Comparison of ENCODE assay signal across 8 cellular contexts in genomic region chr22:17159504-17159951, GRCh38. TPM values are rescaled to one million over a fixed set of nuclear protein-coding genes. Genes with fewer than 3 reads are reported as not detected.
DNase-seq lines count a peak whose midpoint lies in the region; ATAC-seq and TF ChIP-seq lines count a peak whose summit lies in the region.

No MANE protein-coding gene starts in this region.

- DNase-seq in GM12865 (ENCODE audit: low read depth) (peak; percentile 61), NCI-H2171 treated with DMSO at 0.1 percent for 48 hours (lab: John Stamatoyannopoulos, UW) (peak; percentile 49), fibroblast of peridontal ligament (ENCODE audit: extremely low read depth) (peak; percentile 34), neuronal stem cell (ENCODE audit: low spot score) (no peak), testis (peak; percentile 71), DMS114 treated with DMSO at 0.1 percent for 48 hours (lab: John Stamatoyannopoulos, UW; ENCODE audit: unreplicated experiment) (no peak)
- peak; percentile 82 for DNase-seq in activated T-cell treated with anti-CD3 and anti-CD28 coated beads, Interleukin-2, amount 50 U/mL, for 24 hours

- no peak overlapping the region for H4K91ac ChIP-seq in neuronal stem cell (ENCODE audit: low read depth, low read length, poor library complexity)

- peak overlapping the region; percentile 82 for H3K4me2 ChIP-seq in neuronal stem cell (ENCODE audit: insufficient read depth, low read length, poor library complexity, severe bottlenecking)

- no peak overlapping the region for H2BK5ac ChIP-seq in neuronal stem cell (ENCODE audit: low read length)

- H3K9me3 ChIP-seq in neuronal stem cell (replicated peaks in 1 of 2; ENCODE audit: control insufficient read depth in 2 of 2, insufficient read depth in 1 of 2, low read depth in 1 of 2, low read length in 2 of 2) (no peaks in the 10 kb centered on the region), testis (no peaks in the 10 kb centered on the region)

- WGBS in neuronal stem cell (ENCODE audit: extremely low coverage in 2 of 2, insufficient read length in 2 of 2, insufficient replicate concordance in 1 of 2), 2 donors: no CpG with 5 or more reads among the region's 35 CpGs
- WGBS in testis, 2 donors: 2 to 3% methylated on average over 17 to 34 of the region's 35 CpGs

- H3K4me3 ChIP-seq in GM12865 (ENCODE audit: low read depth, low read length) (peak overlapping the region; percentile 83), neuronal stem cell (ENCODE audit: low read length in 2 of 2) (peak overlapping the region; percentile 69 to 87), testis (peak overlapping the region; percentile 78 to 91)

- peaks cover 38% of the 10 kb centered on the region for H3K4me1 Mint-ChIP-seq in activated T-cell treated with anti-CD3 and anti-CD28 coated beads, Interleukin-2, amount 50 U/mL, for 24 hours (ENCODE audit: low read depth)

- no peak for TF ChIP-seq POLR2A in testis (IDR thresholded peaks at IDR 0.05)

- peak overlapping the region; percentile 92 for H2AK5ac ChIP-seq in neuronal stem cell (ENCODE audit: low read depth, low read length)

- H3K9ac ChIP-seq in neuronal stem cell (ENCODE audit: low read depth, low read length, poor library complexity): peak overlapping the region; percentile 97

- H2AFZ ChIP-seq in neuronal stem cell (ENCODE audit: low read length): peak overlapping the region; percentile 99

- TF ChIP-seq CTCF in GM12865 (IDR thresholded peaks at IDR 0.05; ENCODE audit: insufficient read depth, low read depth, low read length, missing control alignments) (no peak), testis (IDR thresholded peaks at IDR 0.05) (no peak)

- no peak overlapping the region for H3K4ac ChIP-seq in neuronal stem cell (ENCODE audit: low read length)

- peak overlapping the region; percentile 98 for H3K18ac ChIP-seq in neuronal stem cell (ENCODE audit: low read length)

- no peak overlapping the region for H3K27ac ChIP-seq in neuronal stem cell (replicated peaks; ENCODE audit: low read length)
- peak overlapping the region; percentile 84 to 92 for H3K27ac ChIP-seq in testis

- peak overlapping the region; percentile 57 for H2BK120ac ChIP-seq in neuronal stem cell (ENCODE audit: low read depth, low read length)

- H3K27me3 ChIP-seq in neuronal stem cell (ENCODE audit: control insufficient read depth in 3 of 3, insufficient read depth in 3 of 3, low read depth in 1 of 3, low read length in 3 of 3) (no peaks in the 10 kb centered on the region), testis (no peaks in the 10 kb centered on the region)

- peak overlapping the region; percentile 96 for H3K23ac ChIP-seq in neuronal stem cell (ENCODE audit: low read depth, low read length, poor library complexity)

- peaks cover 4 to 5% of the 10 kb centered on the region in 2 donors for H3K4me1 ChIP-seq in neuronal stem cell (ENCODE audit: control insufficient read depth in 2 of 2, insufficient read depth in 1 of 2, low read depth in 1 of 2, low read length in 2 of 2)
- H3K4me1 ChIP-seq in testis: peaks cover 10% of the 10 kb centered on the region

- H3K27me3 Mint-ChIP-seq in activated T-cell treated with anti-CD3 and anti-CD28 coated beads, Interleukin-2, amount 50 U/mL, for 24 hours: no peaks in the 10 kb centered on the region

- no peaks in the 10 kb centered on the region for H3K9me3 Mint-ChIP-seq in activated T-cell treated with anti-CD3 and anti-CD28 coated beads, Interleukin-2, amount 50 U/mL, for 24 hours

- peaks cover 36% of the 10 kb centered on the region for H3K36me3 Mint-ChIP-seq in activated T-cell treated with anti-CD3 and anti-CD28 coated beads, Interleukin-2, amount 50 U/mL, for 24 hours (ENCODE audit: low read depth)

- peak; percentile 38 for ATAC-seq in HG02759 (IDR thresholded peaks at IDR 0.05; ENCODE audit: unreplicated experiment)

- H4K8ac ChIP-seq in neuronal stem cell (ENCODE audit: low read depth, low read length): no peak overlapping the region

- intact Hi-C loops in testis (cut with DNase I; ENCODE audit: low total_unique reads): no loop called here

- peaks cover 2% of the 10 kb centered on the region for H3K79me1 ChIP-seq in neuronal stem cell (ENCODE audit: low read depth, low read length)

- peaks cover 0 to 18% of the 10 kb centered on the region in 2 donors for H3K36me3 ChIP-seq in neuronal stem cell (replicated peaks in 1 of 2; ENCODE audit: control insufficient read depth in 2 of 2, insufficient read depth in 2 of 2, low read length in 2 of 2)
- H3K36me3 ChIP-seq in testis (ENCODE audit: low read depth, missing control alignments): no peaks in the 10 kb centered on the region

- H3K27ac Mint-ChIP-seq in activated T-cell treated with anti-CD3 and anti-CD28 coated beads, Interleukin-2, amount 50 U/mL, for 24 hours: peak overlapping the region; percentile 93

- H2BK12ac ChIP-seq in neuronal stem cell (ENCODE audit: low read length): no peak overlapping the region

- peak overlapping the region; percentile 83 for H2BK15ac ChIP-seq in neuronal stem cell (ENCODE audit: low read length)

- H3K14ac ChIP-seq in neuronal stem cell (ENCODE audit: low read length): peak overlapping the region; percentile 90

- peak overlapping the region; percentile 82 for H3K4me3 Mint-ChIP-seq in activated T-cell treated with anti-CD3 and anti-CD28 coated beads, Interleukin-2, amount 50 U/mL, for 24 hours

RNA-seq across cellular contexts. Expression of gene HDHD5, which starts 0.5 kb away (rescaled TPM):
- 30.5 TPM for polyA plus RNA-seq in neuronal stem cell (2013, experiment 1 of 2)
- 30.3 TPM for polyA plus RNA-seq in neuronal stem cell (2013, experiment 2 of 2)
- 10 to 100 TPM; 41.5 to 46.3 TPM for total RNA-seq in testis
- polyA plus RNA-seq in testis (ENCODE audit: insufficient read depth, low read depth, low replicate concordance): 34.0 TPM

RNA-seq across cellular contexts. Expression of gene TMEM121B, which starts 38.4 kb away (rescaled TPM):
- polyA plus RNA-seq in neuronal stem cell (2013, experiment 1 of 2): 2.6 TPM
- 2.7 TPM for polyA plus RNA-seq in neuronal stem cell (2013, experiment 2 of 2)
- total RNA-seq in testis: 1 to 10 TPM; 2.9 to 3.3 TPM
- 2.2 TPM for polyA plus RNA-seq in testis (ENCODE audit: insufficient read depth, low read depth, low replicate concordance)

RNA-seq across cellular contexts. Expression of gene ADA2, which starts 59.7 kb away (rescaled TPM):
- polyA plus RNA-seq in neuronal stem cell (2013, experiment 1 of 2): 35.3 TPM
- polyA plus RNA-seq in neuronal stem cell (2013, experiment 2 of 2): 35.4 TPM
- 10 to 100 TPM; 36.9 to 42.9 TPM for total RNA-seq in testis
- polyA plus RNA-seq in testis (ENCODE audit: insufficient read depth, low read depth, low replicate concordance): 38.0 TPM

Comparison
In these comparisons a context has a peak if more than half of its experiments do, and no peak if none do; other contexts are left out.
1. DNase-seq: peak in GM12865 (single experiment), NCI-H2171 treated with DMSO at 0.1 percent for 48 hours (single experiment), activated T-cell treated with anti-CD3 and anti-CD28 coated beads, Interleukin-2, amount 50 U/mL, for 24 hours (single experiment), fibroblast of peridontal ligament (single experiment) and testis (single experiment); none in neuronal stem cell (single experiment) and DMS114 treated with DMSO at 0.1 percent for 48 hours (single experiment).
2. Peak in every context shown above with its lines, with median percentiles within 50 percentile points of each other: H3K4me3 ChIP-seq.